23 cellular contexts compared by ENCODE assay signal in genomic region chr9:115182264-115182663, GRCh38.
"Had no signal": no experiment of that assay in that cellular context is flagged by ENCODE, and none has a peak within 500 bp of the region (broad histone marks: within the 10 kb centered on the region; RNA-seq: fewer than 3 reads in every experiment).

No MANE protein-coding gene starts in this region.

- H3K36me3 Mint-ChIP-seq: activated naive CD8-positive, alpha-beta T cell treated with anti-CD3 and anti-CD28 coated beads, Interleukin-2, amount 10 ng/mL, durations not matched to agents 7 days and 5 days; memory B cell; naive B cell had no signal

- H3K27me3 Mint-ChIP-seq: activated B cell treated with CpG ODN at 0.5 μM for 24 hours; activated CD4-positive, alpha-beta memory T cell treated with anti-CD3 and anti-CD28 coated beads, Interleukin-2, amount 10 ng/mL, durations not matched to agents 7 days and 5 days; memory B cell; stimulated activated naive CD8-positive, alpha-beta T cell treated with anti-CD3 and anti-CD28 coated beads, Interleukin-15, Interleukin-2, amounts not matched to agents 100 ng/mL and 50 ng/mL, for 24 hours had no signal

- H3K36me3 ChIP-seq: esophagus squamous epithelium, pancreas, right lobe of liver, tibial nerve had no signal

- H3K27me3 ChIP-seq: esophagus squamous epithelium, right lobe of liver, tibial nerve had no signal

- H3K4me1 Mint-ChIP-seq: activated B cell treated with CpG ODN at 0.5 μM for 24 hours; activated CD4-positive, alpha-beta memory T cell treated with anti-CD3 and anti-CD28 coated beads, Interleukin-2, amount 10 ng/mL, durations not matched to agents 7 days and 5 days; activated naive CD8-positive, alpha-beta T cell treated with anti-CD3 and anti-CD28 coated beads, Interleukin-2, amount 10 ng/mL, durations not matched to agents 7 days and 5 days; activated T-helper 17 cell treated with anti-CD3 and anti-CD28 coated beads, Interleukin-2, amount 50 U/mL, for 72 hours; memory B cell; naive B cell; neural crest cell had no signal

- H3K27ac Mint-ChIP-seq: activated B cell treated with CpG ODN at 0.5 μM for 24 hours; activated CD4-positive, alpha-beta memory T cell treated with anti-CD3 and anti-CD28 coated beads, Interleukin-2, amount 10 ng/mL, durations not matched to agents 7 days and 5 days; activated naive CD8-positive, alpha-beta T cell treated with anti-CD3 and anti-CD28 coated beads, Interleukin-2, amount 10 ng/mL, durations not matched to agents 7 days and 5 days; activated T-helper 17 cell treated with anti-CD3 and anti-CD28 coated beads, Interleukin-2, amount 50 U/mL, for 72 hours; naive B cell; stimulated activated naive CD8-positive, alpha-beta T cell treated with anti-CD3 and anti-CD28 coated beads, Interleukin-15, Interleukin-2, amounts not matched to agents 100 ng/mL and 50 ng/mL, for 24 hours had no signal

- H3K9me3 ChIP-seq: esophagus squamous epithelium, mucosa of descending colon, pancreas, right lobe of liver, tibial nerve had no signal

- DNase-seq: activated B cell treated with CpG ODN at 0.5 μM for 24 hours; activated CD4-positive, alpha-beta memory T cell treated with anti-CD3 and anti-CD28 coated beads, Interleukin-2, amount 10 ng/mL, durations not matched to agents 7 days and 5 days; activated CD4-positive, alpha-beta T cell treated with anti-CD3 and anti-CD28 coated beads for 48 hours; activated naive CD4-positive, alpha-beta T cell treated with Interleukin-2 at 50 U/mL for 16 hours; activated naive CD8-positive, alpha-beta T cell treated with anti-CD3 and anti-CD28 coated beads, Interleukin-2, amount 10 ng/mL, durations not matched to agents 7 days and 5 days; activated T-cell treated with anti-CD3 and anti-CD28 coated beads, Interleukin-2, amount 50 U/mL, for 1 hour; amygdala; dermis blood vessel endothelial cell; effector memory CD4-positive, alpha-beta T cell; esophagus squamous epithelium; left ventricle myocardium superior; mucosa of descending colon; naive B cell; pancreas; right lobe of liver; small intestine; stimulated activated CD4-positive, alpha-beta T cell treated with anti-CD3 and anti-CD28 coated beads, Interleukin-15, amount 100 ng/mL, for 24 hours; stimulated activated CD4-positive, alpha-beta T cell treated with anti-CD3 and anti-CD28 coated beads, Interleukin-2, amount 100 ng/mL, for 48 hours had no signal

- H3K9me3 Mint-ChIP-seq: activated B cell treated with CpG ODN at 0.5 μM for 24 hours; activated CD4-positive, alpha-beta memory T cell treated with anti-CD3 and anti-CD28 coated beads, Interleukin-2, amount 10 ng/mL, durations not matched to agents 7 days and 5 days; activated naive CD8-positive, alpha-beta T cell treated with anti-CD3 and anti-CD28 coated beads, Interleukin-2, amount 10 ng/mL, durations not matched to agents 7 days and 5 days; activated T-helper 17 cell treated with anti-CD3 and anti-CD28 coated beads, Interleukin-2, amount 50 U/mL, for 72 hours; memory B cell; naive B cell; neural crest cell; stimulated activated naive CD8-positive, alpha-beta T cell treated with anti-CD3 and anti-CD28 coated beads, Interleukin-15, Interleukin-2, amounts not matched to agents 100 ng/mL and 50 ng/mL, for 24 hours had no signal

- H3K4me3 ChIP-seq: esophagus squamous epithelium, mucosa of descending colon, pancreas, right lobe of liver, tibial nerve had no signal

- FAIRE-seq: small intestine had no signal

- ATAC-seq: activated T-helper 17 cell treated with anti-CD3 and anti-CD28 coated beads, Interleukin-2, amount 50 U/mL, for 72 hours; left ventricle myocardium superior; mucosa of descending colon; pancreas; right lobe of liver had no signal

- H3K27ac ChIP-seq: esophagus squamous epithelium, pancreas, right lobe of liver, tibial nerve had no signal

- H3K4me3 Mint-ChIP-seq: activated B cell treated with CpG ODN at 0.5 μM for 24 hours; activated CD4-positive, alpha-beta memory T cell treated with anti-CD3 and anti-CD28 coated beads, Interleukin-2, amount 10 ng/mL, durations not matched to agents 7 days and 5 days; activated naive CD8-positive, alpha-beta T cell treated with anti-CD3 and anti-CD28 coated beads, Interleukin-2, amount 10 ng/mL, durations not matched to agents 7 days and 5 days; activated T-helper 17 cell treated with anti-CD3 and anti-CD28 coated beads, Interleukin-2, amount 50 U/mL, for 72 hours; memory B cell; naive B cell; neural crest cell; stimulated activated naive CD8-positive, alpha-beta T cell treated with anti-CD3 and anti-CD28 coated beads, Interleukin-15, Interleukin-2, amounts not matched to agents 100 ng/mL and 50 ng/mL, for 24 hours had no signal

- H3K4me1 ChIP-seq: pancreas, right lobe of liver, tibial nerve had no signal
